ENCODE assay signal across 8 cellular contexts in the genomic region with DNA sequence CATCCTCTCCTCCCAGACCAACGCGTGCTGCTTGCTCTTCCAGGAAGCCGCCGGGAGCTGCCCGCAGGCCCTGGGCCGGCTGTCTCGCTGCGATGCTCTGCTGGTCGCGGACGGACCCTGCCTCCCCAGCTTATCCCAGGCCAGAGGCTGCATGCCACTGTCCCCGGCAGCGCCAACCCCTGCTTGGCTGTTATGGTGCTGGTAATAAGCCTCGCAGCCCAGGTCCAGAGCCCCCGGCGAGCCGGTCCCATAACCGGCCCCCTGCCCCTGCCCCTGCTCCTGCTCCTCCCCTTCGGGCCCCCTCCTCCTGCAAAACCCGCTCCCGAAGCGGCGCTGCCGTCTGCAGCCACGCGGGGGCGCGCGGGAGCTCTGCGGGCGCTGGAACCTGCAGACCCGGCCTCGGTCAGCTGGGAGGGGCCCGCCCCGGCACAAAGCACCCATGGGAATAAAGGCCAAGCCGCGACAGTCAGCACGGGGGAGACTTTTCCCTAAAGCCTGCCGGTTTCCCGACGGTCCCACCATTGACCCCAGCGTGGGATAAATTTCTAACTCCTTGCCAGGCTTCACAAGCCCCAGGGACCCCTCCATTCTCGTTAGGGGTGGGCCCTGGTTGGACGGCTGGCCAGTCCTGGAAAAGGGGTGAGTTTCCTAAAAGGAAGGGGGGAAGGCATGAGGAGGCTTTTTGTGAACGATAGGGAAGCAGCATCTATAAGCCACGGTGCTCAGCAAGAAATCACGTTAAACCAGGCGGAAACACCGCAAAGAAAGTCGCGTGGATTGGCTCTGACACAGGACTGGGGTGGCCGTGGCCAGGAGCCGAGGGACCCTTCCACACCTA. TPM values are rescaled to one million over a fixed set of nuclear protein-coding genes. Genes with fewer than 3 reads are reported as not detected.
DNase-seq lines count a peak whose midpoint lies in the region; ATAC-seq, FAIRE-seq and TF ChIP-seq lines count a peak whose summit lies in the region.

No MANE protein-coding gene starts in this region.

- POLR2A ChIA-PET in A673 (lab: Charles Lee; ENCODE audit: low non-redundant PET) = interaction anchor here (0.7 kb wide), 1 partner anchor 377 kb away, joined by 4 read pairs; no protein-coding TSS in a partner anchor

- WGBS in right lobe of liver (ENCODE audit: insufficient coverage, low coverage, low lambda C conversion rate, missing lambda C conversion rate) = 4% methylated on average over 23 of the region's 53 CpGs

- H3K27ac ChIP-seq in A673 (ENCODE audit: low read depth, low read length, poor library complexity, severe bottlenecking) = no peak overlapping the region
- no peak overlapping the region for H3K27ac ChIP-seq in right lobe of liver

- H3K27me3 ChIP-seq in A673 (replicated peaks; ENCODE audit: insufficient read depth, low read depth, low read length, poor library complexity) (peaks cover 4% of the 10 kb centered on the region), right lobe of liver (peaks cover 0 to 6% of the 10 kb centered on the region in 2 donors)

- peaks cover 10% of the 10 kb centered on the region for H3K4me1 Mint-ChIP-seq in activated CD4-positive, alpha-beta T cell treated with anti-CD3 and anti-CD28 coated beads, Interleukin-2, amount 10 ng/mL, durations not matched to agents 24 days and 14 days

- intact Hi-C loops in A673 (cut with micrococcal nuclease; ENCODE audit: unreplicated experiment) (loop anchor here (5.0 to 10.0 kb wide), 2 partner anchors 93 to 180 kb away; a partner anchor contains a TSS), right lobe of liver (cut with DNase I) (no loop called here)
- intact Hi-C loops in activated CD4-positive, alpha-beta T cell treated with anti-CD3 and anti-CD28 coated beads, Interleukin-2, amount 10 ng/mL, durations not matched to agents 24 days and 14 days (cut with micrococcal nuclease) = loop anchor here (2.0 kb wide), 1 partner anchor 251 kb away; no protein-coding TSS in a partner anchor

- BruUV-seq in A673 (replicated peaks; lab: Mats Ljungman, UMichigan) = no TSS peak

- CTCF ChIA-PET in A673 (lab: Charles Lee) = interaction anchor here (0.5 to 1.5 kb wide), 9 partner anchors 10 to 1533 kb away, joined by 3 to 5 read pairs (median 3); no protein-coding TSS in a partner anchor

- no peak for FAIRE-seq in GM19239 (lab: Jason Lieb, UNC)

- TF ChIP-seq CTCF in A673 (conservative IDR thresholded peaks at IDR 0.05; ENCODE audit: low read depth, low read length) = peak; percentile 98
- TF ChIP-seq CTCF in right lobe of liver (IDR thresholded peaks at IDR 0.05) = peak; percentile 81 to 92 (median 92)

- H3K36me3 Mint-ChIP-seq in activated CD4-positive, alpha-beta T cell treated with anti-CD3 and anti-CD28 coated beads, Interleukin-2, amount 10 ng/mL, durations not matched to agents 24 days and 14 days (ENCODE audit: low read depth) = no peaks in the 10 kb centered on the region

- no peak for TF ChIP-seq POLR2A in right lobe of liver (IDR thresholded peaks at IDR 0.05)

- no peak overlapping the region for H3K4me3 Mint-ChIP-seq in activated CD4-positive, alpha-beta T cell treated with anti-CD3 and anti-CD28 coated beads, Interleukin-2, amount 10 ng/mL, durations not matched to agents 24 days and 14 days

- no peaks in the 10 kb centered on the region for H3K9me3 Mint-ChIP-seq in activated CD4-positive, alpha-beta T cell treated with anti-CD3 and anti-CD28 coated beads, Interleukin-2, amount 10 ng/mL, durations not matched to agents 24 days and 14 days

- H3K27ac Mint-ChIP-seq in activated CD4-positive, alpha-beta T cell treated with anti-CD3 and anti-CD28 coated beads, Interleukin-2, amount 10 ng/mL, durations not matched to agents 24 days and 14 days = no peak overlapping the region

- DNase-seq in A673 (ENCODE audit: low spot score) = peak; percentile 83
- DNase-seq in GM19239 (ENCODE audit: insufficient read length, low spot score) = peak; percentile 80
- DNase-seq in NCI-H460 (ENCODE audit: extremely low read depth, low read depth) = peak; percentile 65
- peak; percentile 95 for DNase-seq in activated CD4-positive, alpha-beta T cell treated with anti-CD3 and anti-CD28 coated beads, Interleukin-2, amount 10 ng/mL, durations not matched to agents 24 days and 14 days
- DNase-seq in dermis microvascular lymphatic vessel endothelial cell (ENCODE audit: low read depth in 2 of 2) = peak; percentile 7 to 55
- peak; percentile 76 to 79 (median 77) for DNase-seq in right lobe of liver
- peak; percentile 50 to 65 (median 51) for DNase-seq in stimulated activated CD4-positive, alpha-beta T cell treated with anti-CD3 and anti-CD28 coated beads, TNF-alpha, amount 100 ng/mL, for 24 hours (ENCODE audit: low read depth in 3 of 3)

- peak overlapping the region; percentile 35 for H3K4me3 ChIP-seq in A673 (ENCODE audit: low read depth, low read length, poor library complexity, severe bottlenecking)
- peak overlapping the region in 1 of 3 donors; percentile 4 for H3K4me3 ChIP-seq in right lobe of liver

- peaks cover 32% of the 10 kb centered on the region for H3K27me3 Mint-ChIP-seq in activated CD4-positive, alpha-beta T cell treated with anti-CD3 and anti-CD28 coated beads, Interleukin-2, amount 10 ng/mL, durations not matched to agents 24 days and 14 days

- H3K9me3 ChIP-seq in A673 (ENCODE audit: low read depth, low read length, poor library complexity, severe bottlenecking) = no peaks in the 10 kb centered on the region
- H3K9me3 ChIP-seq in right lobe of liver = no peaks in the 10 kb centered on the region

- ATAC-seq in right lobe of liver (peak; percentile 62 to 78 (median 76)), GM21825 (IDR thresholded peaks at IDR 0.05; ENCODE audit: unreplicated experiment) (no peak)

- H3K36me3 ChIP-seq in A673 (ENCODE audit: insufficient read depth, low read length, poor library complexity, severe bottlenecking) (no peaks in the 10 kb centered on the region), right lobe of liver (no peaks in the 10 kb centered on the region)

- H3K4me1 ChIP-seq in A673 (ENCODE audit: insufficient read depth, low read length, poor library complexity, severe bottlenecking) (peaks cover 12% of the 10 kb centered on the region), right lobe of liver (peaks cover 0 to 22% (median 4%) of the 10 kb centered on the region in 4 donors)

RNA-seq across cellular contexts. Expression of a gene that starts 11.2 kb away (rescaled TPM):
- not detected in 2 replicates for total RNA-seq in A673 (2021)
- total RNA-seq in NCI-H460 (2014; rRNA removed; shearing (Covaris generic)) = not detected in 2 replicates
- not detected in 2 replicates for polyA plus RNA-seq in NCI-H460 (2014; cell fraction: nucleus; rRNA removed)
- total RNA-seq in activated CD4-positive, alpha-beta T cell treated with anti-CD3 and anti-CD28 coated beads, Interleukin-2, amount 10 ng/mL, durations not matched to agents 24 days and 14 days = 0.09 TPM in 1 of 2 replicates, not detected in the other
- not detected in 2 replicates for total RNA-seq in dermis microvascular lymphatic vessel endothelial cell
- 10 to 100 TPM in 4 of 6 experiments, 1 to 10 TPM in 2; 3.4 to 43.2 (median 17.8) TPM for total RNA-seq in right lobe of liver

RNA-seq across cellular contexts. Expression of a gene that starts 36.0 kb away (rescaled TPM):
- total RNA-seq in A673 (2021) (59.5 and 66.4 TPM in 2 replicates), dermis microvascular lymphatic vessel endothelial cell (5.3 and 6.7 TPM in 2 replicates), right lobe of liver (1 to 10 TPM in 3 of 6 experiments, under 1 TPM in 3; 0.33 to 3.5 (median 1.1) TPM)
- 23.7 and 26.8 TPM in 2 replicates for total RNA-seq in NCI-H460 (2014; rRNA removed; shearing (Covaris generic))
- polyA plus RNA-seq in NCI-H460 (2014; cell fraction: nucleus; rRNA removed) = 87.7 and 96.1 TPM in 2 replicates
- 7.5 and 8.2 TPM in 2 replicates for total RNA-seq in activated CD4-positive, alpha-beta T cell treated with anti-CD3 and anti-CD28 coated beads, Interleukin-2, amount 10 ng/mL, durations not matched to agents 24 days and 14 days

RNA-seq across cellular contexts. Expression of a gene that starts 54.9 kb away (rescaled TPM):
- 24.5 and 27.0 TPM in 2 replicates for total RNA-seq in A673 (2021)
- total RNA-seq in NCI-H460 (2014; rRNA removed; shearing (Covaris generic)) = 7.8 and 11.0 TPM in 2 replicates
- 21.7 and 23.4 TPM in 2 replicates for polyA plus RNA-seq in NCI-H460 (2014; cell fraction: nucleus; rRNA removed)
- total RNA-seq in activated CD4-positive, alpha-beta T cell treated with anti-CD3 and anti-CD28 coated beads, Interleukin-2, amount 10 ng/mL, durations not matched to agents 24 days and 14 days = 9.4 TPM in 2 replicates
- total RNA-seq in dermis microvascular lymphatic vessel endothelial cell = 1.4 and 1.9 TPM in 2 replicates
- 1 to 10 TPM; 1.2 to 4.7 (median 2.0) TPM for total RNA-seq in right lobe of liver

Comparison
In these comparisons a context has a peak if more than half of its experiments do, and no peak if none do; other contexts are left out.
1. DNase-seq: peak in every context shown above with its lines; median percentile 95 in activated CD4-positive, alpha-beta T cell treated with anti-CD3 and anti-CD28 coated beads, Interleukin-2, amount 10 ng/mL, durations not matched to agents 24 days and 14 days; 83 in A673; 80 in GM19239; 77 in right lobe of liver; 65 in NCI-H460; 51 in stimulated activated CD4-positive, alpha-beta T cell treated with anti-CD3 and anti-CD28 coated beads, TNF-alpha, amount 100 ng/mL, for 24 hours; 31 in dermis microvascular lymphatic vessel endothelial cell.
2. intact Hi-C loops: an anchor here in A673 (5.0 to 10.0 kb wide) and activated CD4-positive, alpha-beta T cell treated with anti-CD3 and anti-CD28 coated beads, Interleukin-2, amount 10 ng/mL, durations not matched to agents 24 days and 14 days (2.0 kb wide); none called in right lobe of liver.